19 cellular contexts compared by ENCODE assay signal in genomic region chr2:207475546-207475945, GRCh38. TPM values are rescaled to one million over a fixed set of nuclear protein-coding genes. Genes with fewer than 3 reads are reported as not detected.
DNase-seq lines count a peak whose midpoint lies in the region; ATAC-seq and TF ChIP-seq lines count a peak whose summit lies in the region.
"Had no signal": no experiment of that assay in that cellular context is flagged by ENCODE, and none has a peak within 500 bp of the region (broad histone marks: within the 10 kb centered on the region; RNA-seq: fewer than 3 reads in every experiment).

No MANE protein-coding gene starts in this region.

- H3K27me3 ChIP-seq in KMS-11 (ENCODE audit: insufficient read depth, low read depth) (no peaks in the 10 kb centered on the region), gastrocnemius medialis (no peaks in the 10 kb centered on the region)
- H3K27me3 ChIP-seq: hepatocyte, MG63, vagina had no signal

- DNase-seq in Daoy (ENCODE audit: low read depth) = peak; percentile 19
- DNase-seq in activated CD8-positive, alpha-beta T cell treated with anti-CD3 and anti-CD28 coated beads, Interleukin-2, amount 10 ng/mL, durations not matched to agents 7 days and 5 days = no peak
- peak; percentile 75 for DNase-seq in islet precursor cell
- DNase-seq in NCI-H2171 (lab: John Stamatoyannopoulos, UW) = no peak
- no peak for DNase-seq in gastrocnemius medialis
- DNase-seq: activated CD4-positive, CD25-positive, alpha-beta regulatory T cell treated with anti-CD3 and anti-CD28 coated beads, Interleukin-2, amount 50 U/mL, for 72 hours; activated effector memory CD4-positive, alpha-beta T cell treated with Interleukin-2 at 50 U/mL for 16 hours; MG63; NCI-H187; NCI-H510A; T1000 had no signal

- H3K36me3 ChIP-seq in KMS-11 (ENCODE audit: insufficient read depth) (no peaks in the 10 kb centered on the region), gastrocnemius medialis (no peaks in the 10 kb centered on the region)
- H3K36me3 ChIP-seq: MG63, vagina had no signal

- intact Hi-C loops in gastrocnemius medialis (cut with DNase I; ENCODE audit: low total_unique reads) = loop anchor here (1.0 kb wide), 2 partner anchors 494 to 782 kb away; no protein-coding TSS in a partner anchor

- H3K4me1 Mint-ChIP-seq in activated CD8-positive, alpha-beta T cell treated with anti-CD3 and anti-CD28 coated beads, Interleukin-2, amount 10 ng/mL, durations not matched to agents 7 days and 5 days (ENCODE audit: low read depth) = peaks cover 37% of the 10 kb centered on the region

- H3K4me1 ChIP-seq in KMS-11 (ENCODE audit: low read depth, poor library complexity, severe bottlenecking) = no peaks in the 10 kb centered on the region
- peaks cover 4 to 9% of the 10 kb centered on the region in 2 donors for H3K4me1 ChIP-seq in gastrocnemius medialis

- no peaks in the 10 kb centered on the region for H4K20me1 ChIP-seq in KMS-11 (ENCODE audit: insufficient read depth)

- peaks cover 2% of the 10 kb centered on the region for H3K27me3 Mint-ChIP-seq in activated CD8-positive, alpha-beta T cell treated with anti-CD3 and anti-CD28 coated beads, Interleukin-2, amount 10 ng/mL, durations not matched to agents 7 days and 5 days (ENCODE audit: low read depth)

- H3K4me3 ChIP-seq in KMS-11 (IDR thresholded peaks at IDR 0.05; ENCODE audit: insufficient read depth, low read depth, low read length) = no peak overlapping the region
- H3K4me3 ChIP-seq in gastrocnemius medialis = no peak overlapping the region
- H3K4me3 ChIP-seq: hepatocyte, MG63, skin epidermis, vagina had no signal

- in situ Hi-C loops in gastrocnemius medialis (cut with MboI; ENCODE audit: low sequenced_read_pairs in 4 of 4) = loop anchor here (5.0 to 10.0 kb wide), 4 partner anchors 491 to 783 kb away; no protein-coding TSS in a partner anchor

- CTCF ChIA-PET in activated CD8-positive, alpha-beta T cell treated with anti-CD3 and anti-CD28 coated beads, Interleukin-2, amount 10 ng/mL, durations not matched to agents 7 days and 5 days (lab: Charles Lee) = interaction anchor here (0.6 to 3.0 kb wide), 6 partner anchors 26 to 1496 kb away, joined by 3 to 21 read pairs (median 4); no protein-coding TSS in a partner anchor

- no peak overlapping the region for H3K4me3 Mint-ChIP-seq in activated CD8-positive, alpha-beta T cell treated with anti-CD3 and anti-CD28 coated beads, Interleukin-2, amount 10 ng/mL, durations not matched to agents 7 days and 5 days
- H3K4me3 Mint-ChIP-seq: activated CD8-positive, alpha-beta memory T cell treated with anti-CD3 and anti-CD28 coated beads, Interleukin-2, amount 10 ng/mL, durations not matched to agents 7 days and 5 days; nephron progenitor cell had no signal

- ATAC-seq in activated CD8-positive, alpha-beta T cell treated with anti-CD3 and anti-CD28 coated beads, Interleukin-2, amount 10 ng/mL, durations not matched to agents 7 days and 5 days = peak; percentile 31
- ATAC-seq in HG02798 (IDR thresholded peaks at IDR 0.05; ENCODE audit: poor library complexity, unreplicated experiment) = no peak
- ATAC-seq in gastrocnemius medialis = no peak

- H3K27ac ChIP-seq in KMS-11 = no peak overlapping the region
- H3K27ac ChIP-seq in gastrocnemius medialis = no peak overlapping the region
- H3K27ac ChIP-seq: hepatocyte, skin epidermis, vagina had no signal

- H3K9ac ChIP-seq in KMS-11 = no peak overlapping the region

- TF ChIP-seq POLR2A in gastrocnemius medialis (IDR thresholded peaks at IDR 0.05) = no peak

- POLR2A ChIA-PET in activated CD8-positive, alpha-beta T cell treated with anti-CD3 and anti-CD28 coated beads, Interleukin-2, amount 10 ng/mL, durations not matched to agents 7 days and 5 days (lab: Charles Lee) = no interaction called here

- TF ChIP-seq CTCF in KMS-11 (conservative IDR thresholded peaks at IDR 0.05; ENCODE audit: low read depth, low read length) = no peak
- TF ChIP-seq CTCF in gastrocnemius medialis (IDR thresholded peaks at IDR 0.05 in 4 of 5, conservative IDR thresholded peaks at IDR 0.05 in 1 of 5) = no peak

- no peaks in the 10 kb centered on the region for H3K79me2 ChIP-seq in KMS-11 (ENCODE audit: insufficient read depth, low read depth)
- H3K79me2 ChIP-seq: hepatocyte had no signal

- H3K9me3 ChIP-seq in gastrocnemius medialis = no peaks in the 10 kb centered on the region
- H3K9me3 ChIP-seq: MG63, vagina had no signal

- H3K36me3 Mint-ChIP-seq in activated CD8-positive, alpha-beta T cell treated with anti-CD3 and anti-CD28 coated beads, Interleukin-2, amount 10 ng/mL, durations not matched to agents 7 days and 5 days (ENCODE audit: low read depth) = no peaks in the 10 kb centered on the region
- H3K36me3 Mint-ChIP-seq: activated CD8-positive, alpha-beta memory T cell treated with anti-CD3 and anti-CD28 coated beads, Interleukin-2, amount 10 ng/mL, durations not matched to agents 7 days and 5 days had no signal

- H2AFZ ChIP-seq in KMS-11 (ENCODE audit: low read depth) = 0 out of 2 replicates have a peak overlapping the region, but pooled peaks have one; percentile 41
- H2AFZ ChIP-seq: hepatocyte had no signal

- no peak overlapping the region for H3K4me2 ChIP-seq in KMS-11
- H3K4me2 ChIP-seq: hepatocyte had no signal

- no peaks in the 10 kb centered on the region for H3K9me3 Mint-ChIP-seq in activated CD8-positive, alpha-beta T cell treated with anti-CD3 and anti-CD28 coated beads, Interleukin-2, amount 10 ng/mL, durations not matched to agents 7 days and 5 days (ENCODE audit: insufficient read depth)
- H3K9me3 Mint-ChIP-seq: nephron progenitor cell had no signal

- no peak overlapping the region for H3K27ac Mint-ChIP-seq in activated CD8-positive, alpha-beta T cell treated with anti-CD3 and anti-CD28 coated beads, Interleukin-2, amount 10 ng/mL, durations not matched to agents 7 days and 5 days
- H3K27ac Mint-ChIP-seq: activated CD8-positive, alpha-beta memory T cell treated with anti-CD3 and anti-CD28 coated beads, Interleukin-2, amount 10 ng/mL, durations not matched to agents 7 days and 5 days; nephron progenitor cell; progenitor cell of endocrine pancreas had no signal

RNA-seq across cellular contexts. Expression of gene CREB1, which starts 54.2 kb away (rescaled TPM):
- total RNA-seq in Daoy (2014; rRNA removed; shearing (Covaris generic)) = 17.1 and 32.2 TPM in 2 replicates
- total RNA-seq in activated CD8-positive, alpha-beta T cell treated with anti-CD3 and anti-CD28 coated beads, Interleukin-2, amount 10 ng/mL, durations not matched to agents 7 days and 5 days = 100 to 1,000 TPM in 1 of 2 experiments, 10 to 100 TPM in 1; 87.6 to 103 TPM
- total RNA-seq in gastrocnemius medialis = 10 to 100 TPM; 11.5 to 19.9 (median 19.8) TPM

Comparison
In these comparisons a context has a peak if more than half of its experiments do, and no peak if none do; other contexts are left out.
1. DNase-seq: peak in Daoy (single experiment) and islet precursor cell (single experiment); none in activated CD8-positive, alpha-beta T cell treated with anti-CD3 and anti-CD28 coated beads, Interleukin-2, amount 10 ng/mL, durations not matched to agents 7 days and 5 days (single experiment), NCI-H2171 (single experiment) and gastrocnemius medialis (0 of 2).